1 cellular context compared by ENCODE assay signal in genomic region chr2:38653715-38654494, GRCh38.
TF ChIP-seq lines count a peak whose summit lies in the region.

No MANE protein-coding gene starts in this region.

TF ChIP-seq in HepG2, 621 proteins besides CTCF, POLR2A, EP300 and RAD21 (continued from another document and continues in another):
- TF ChIP-seq, protein P1, sequence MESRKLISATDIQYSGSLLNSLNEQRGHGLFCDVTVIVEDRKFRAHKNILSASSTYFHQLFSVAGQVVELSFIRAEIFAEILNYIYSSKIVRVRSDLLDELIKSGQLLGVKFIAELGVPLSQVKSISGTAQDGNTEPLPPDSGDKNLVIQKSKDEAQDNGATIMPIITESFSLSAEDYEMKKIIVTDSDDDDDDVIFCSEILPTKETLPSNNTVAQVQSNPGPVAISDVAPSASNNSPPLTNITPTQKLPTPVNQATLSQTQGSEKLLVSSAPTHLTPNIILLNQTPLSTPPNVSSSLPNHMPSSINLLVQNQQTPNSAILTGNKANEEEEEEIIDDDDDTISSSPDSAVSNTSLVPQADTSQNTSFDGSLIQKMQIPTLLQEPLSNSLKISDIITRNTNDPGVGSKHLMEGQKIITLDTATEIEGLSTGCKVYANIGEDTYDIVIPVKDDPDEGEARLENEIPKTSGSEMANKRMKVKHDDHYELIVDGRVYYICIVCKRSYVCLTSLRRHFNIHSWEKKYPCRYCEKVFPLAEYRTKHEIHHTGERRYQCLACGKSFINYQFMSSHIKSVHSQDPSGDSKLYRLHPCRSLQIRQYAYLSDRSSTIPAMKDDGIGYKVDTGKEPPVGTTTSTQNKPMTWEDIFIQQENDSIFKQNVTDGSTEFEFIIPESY (CRISPR knock-in tag; IDR thresholded peaks at IDR 0.05) = no peak
- TF ChIP-seq ZSCAN31 (CRISPR knock-in tag; IDR thresholded peaks at IDR 0.05; ENCODE audit: low read depth) (no peak), ZNF777 (CRISPR knock-in tag; IDR thresholded peaks at IDR 0.05) (no peak), ZSCAN29 (CRISPR knock-in tag; conservative IDR thresholded peaks at IDR 0.05) (0 out of 2 replicates have a peak, but pooled peaks have one; percentile 74), ZNF205 (CRISPR knock-in tag; IDR thresholded peaks at IDR 0.05) (peak; percentile 51; the same call in 1 of the 2 replicates), CENPT (CRISPR knock-in tag; IDR thresholded peaks at IDR 0.05; ENCODE audit: low read depth) (no peak), ZNF776 (CRISPR knock-in tag; IDR thresholded peaks at IDR 0.05) (0 out of 2 replicates have a peak, but pooled peaks have one; percentile 17), KAT2B (IDR thresholded peaks at IDR 0.05; ENCODE audit: borderline replicate concordance, low read depth, low read length) (no peak), KLF9 (CRISPR knock-in tag; IDR thresholded peaks at IDR 0.05; ENCODE audit: low read depth) (no peak), FLYWCH1 (CRISPR knock-in tag; IDR thresholded peaks at IDR 0.05) (no peak), ZNF549 (CRISPR knock-in tag; IDR thresholded peaks at IDR 0.05) (no peak), CCAR2 (optimal IDR thresholded peaks at IDR 0.05; ENCODE audit: low read depth, low read length) (no peak), SIX4 (CRISPR knock-in tag; IDR thresholded peaks at IDR 0.05) (no peak), SMC3 (IDR thresholded peaks at IDR 0.05; ENCODE audit: low read length) (0 out of 2 replicates have a peak, but pooled peaks have one; percentile 20), SNAI1 (CRISPR knock-in tag; IDR thresholded peaks at IDR 0.05; ENCODE audit: borderline replicate concordance) (0 out of 2 replicates have a peak, but pooled peaks have one; percentile 32), HNF1B (CRISPR knock-in tag; IDR thresholded peaks at IDR 0.05) (0 out of 2 replicates have a peak, but pooled peaks have one; percentile 43), ZBTB40 (IDR thresholded peaks at IDR 0.05) (no peak), ZBTB40 (CRISPR knock-in tag; IDR thresholded peaks at IDR 0.05) (no peak), ZNF589 (CRISPR knock-in tag; conservative IDR thresholded peaks at IDR 0.05) (no peak), ZNF335 (CRISPR knock-in tag; IDR thresholded peaks at IDR 0.05) (no peak), GFI1 (CRISPR knock-in tag; IDR thresholded peaks at IDR 0.05; ENCODE audit: borderline replicate concordance) (no peak), TRAFD1 (CRISPR knock-in tag; IDR thresholded peaks at IDR 0.05; ENCODE audit: borderline replicate concordance) (no peak), CEBPZ (IDR thresholded peaks at IDR 0.05; ENCODE audit: low read length) (no peak), TBX2 (CRISPR knock-in tag; IDR thresholded peaks at IDR 0.05; ENCODE audit: borderline replicate concordance) (no peak), ZFYVE20 (CRISPR knock-in tag; IDR thresholded peaks at IDR 0.05; ENCODE audit: borderline replicate concordance, low read depth) (no peak), ZBTB46 (CRISPR knock-in tag; IDR thresholded peaks at IDR 0.05; ENCODE audit: borderline replicate concordance) (no peak), TCF7 (IDR thresholded peaks at IDR 0.05; ENCODE audit: low read depth) (no peak), ZNF432 (CRISPR knock-in tag; IDR thresholded peaks at IDR 0.05; ENCODE audit: borderline replicate concordance) (no peak)
- TF ChIP-seq, protein P2, sequence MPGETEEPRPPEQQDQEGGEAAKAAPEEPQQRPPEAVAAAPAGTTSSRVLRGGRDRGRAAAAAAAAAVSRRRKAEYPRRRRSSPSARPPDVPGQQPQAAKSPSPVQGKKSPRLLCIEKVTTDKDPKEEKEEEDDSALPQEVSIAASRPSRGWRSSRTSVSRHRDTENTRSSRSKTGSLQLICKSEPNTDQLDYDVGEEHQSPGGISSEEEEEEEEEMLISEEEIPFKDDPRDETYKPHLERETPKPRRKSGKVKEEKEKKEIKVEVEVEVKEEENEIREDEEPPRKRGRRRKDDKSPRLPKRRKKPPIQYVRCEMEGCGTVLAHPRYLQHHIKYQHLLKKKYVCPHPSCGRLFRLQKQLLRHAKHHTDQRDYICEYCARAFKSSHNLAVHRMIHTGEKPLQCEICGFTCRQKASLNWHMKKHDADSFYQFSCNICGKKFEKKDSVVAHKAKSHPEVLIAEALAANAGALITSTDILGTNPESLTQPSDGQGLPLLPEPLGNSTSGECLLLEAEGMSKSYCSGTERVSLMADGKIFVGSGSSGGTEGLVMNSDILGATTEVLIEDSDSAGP (CRISPR knock-in tag; IDR thresholded peaks at IDR 0.05; ENCODE audit: borderline replicate concordance) = no peak
- TF ChIP-seq, protein P3, sequence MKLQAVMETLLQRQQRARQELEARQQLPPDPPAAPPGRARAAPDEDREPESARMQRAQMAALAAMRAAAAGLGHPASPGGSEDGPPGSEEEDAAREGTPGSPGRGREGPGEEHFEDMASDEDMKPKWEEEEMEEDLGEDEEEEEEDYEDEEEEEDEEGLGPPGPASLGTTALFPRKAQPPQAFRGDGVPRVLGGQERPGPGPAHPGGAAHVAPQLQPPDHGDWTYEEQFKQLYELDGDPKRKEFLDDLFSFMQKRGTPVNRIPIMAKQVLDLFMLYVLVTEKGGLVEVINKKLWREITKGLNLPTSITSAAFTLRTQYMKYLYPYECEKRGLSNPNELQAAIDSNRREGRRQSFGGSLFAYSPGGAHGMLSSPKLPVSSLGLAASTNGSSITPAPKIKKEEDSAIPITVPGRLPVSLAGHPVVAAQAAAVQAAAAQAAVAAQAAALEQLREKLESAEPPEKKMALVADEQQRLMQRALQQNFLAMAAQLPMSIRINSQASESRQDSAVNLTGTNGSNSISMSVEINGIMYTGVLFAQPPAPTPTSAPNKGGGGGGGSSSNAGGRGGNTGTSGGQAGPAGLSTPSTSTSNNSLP (IDR thresholded peaks at IDR 0.05; ENCODE audit: low read depth, low read length) = no peak
- TF ChIP-seq, protein P4, sequence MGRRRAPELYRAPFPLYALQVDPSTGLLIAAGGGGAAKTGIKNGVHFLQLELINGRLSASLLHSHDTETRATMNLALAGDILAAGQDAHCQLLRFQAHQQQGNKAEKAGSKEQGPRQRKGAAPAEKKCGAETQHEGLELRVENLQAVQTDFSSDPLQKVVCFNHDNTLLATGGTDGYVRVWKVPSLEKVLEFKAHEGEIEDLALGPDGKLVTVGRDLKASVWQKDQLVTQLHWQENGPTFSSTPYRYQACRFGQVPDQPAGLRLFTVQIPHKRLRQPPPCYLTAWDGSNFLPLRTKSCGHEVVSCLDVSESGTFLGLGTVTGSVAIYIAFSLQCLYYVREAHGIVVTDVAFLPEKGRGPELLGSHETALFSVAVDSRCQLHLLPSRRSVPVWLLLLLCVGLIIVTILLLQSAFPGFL (CRISPR knock-in tag; IDR thresholded peaks at IDR 0.05) = no peak
